In the genomic region with DNA sequence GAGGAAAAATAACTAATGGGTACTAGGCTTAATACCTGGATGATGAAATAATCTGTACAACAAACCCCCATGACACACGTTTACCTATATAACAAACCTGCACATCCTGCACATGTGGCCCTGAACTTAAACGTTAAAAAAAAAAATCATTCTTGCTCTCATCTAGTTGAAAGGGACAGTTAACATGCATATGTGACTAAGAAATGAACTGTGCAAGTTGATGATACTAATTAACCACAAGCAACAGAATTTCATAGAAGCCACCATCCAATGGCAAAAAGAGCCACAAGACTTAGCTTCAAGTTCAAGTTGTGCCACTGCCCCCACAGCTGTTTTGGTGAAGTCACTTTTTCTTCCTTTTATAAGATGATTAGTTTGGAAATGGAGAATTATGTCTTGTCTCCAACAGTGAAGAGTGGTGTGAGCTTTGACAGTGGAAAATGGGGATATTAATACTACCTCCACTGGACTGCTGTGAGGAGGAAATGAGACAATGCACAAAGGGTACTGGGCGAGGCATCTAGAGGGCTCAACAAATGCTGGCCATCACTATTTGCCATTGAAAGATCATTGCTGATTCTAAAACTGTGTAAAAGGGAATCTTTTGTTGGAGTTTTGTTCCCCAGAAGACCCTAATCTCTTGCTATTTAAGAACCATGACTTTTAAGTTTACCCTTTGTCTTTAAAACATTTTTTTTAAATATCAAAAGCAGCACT, we compare ENCODE assay signal across 20 cellular contexts.
DNase-seq lines count a peak whose midpoint lies in the region; ATAC-seq, FAIRE-seq and TF ChIP-seq lines count a peak whose summit lies in the region.
"Had no signal": no experiment of that assay in that cellular context is flagged by ENCODE, and none has a peak within 500 bp of the region (broad histone marks: within the 10 kb centered on the region; RNA-seq: fewer than 3 reads in every experiment).

No MANE protein-coding gene starts in this region.

- no peak for TF ChIP-seq RAD21 in HepG2 (CRISPR knock-in tag; IDR thresholded peaks at IDR 0.05)

- TF ChIP-seq EP300 in HepG2 (IDR thresholded peaks at IDR 0.05; ENCODE audit: low read depth in 2 of 2, low read length in 2 of 2) (no peak), HepG2 (CRISPR knock-in tag; IDR thresholded peaks at IDR 0.05; ENCODE audit: borderline replicate concordance) (no peak)

- H4K20me1 ChIP-seq in HepG2 (ENCODE audit: insufficient read depth, low read length): no peaks in the 10 kb centered on the region

- H3K9me3 Mint-ChIP-seq in activated B cell treated with CpG ODN at 0.5 μM for 24 hours: no peaks in the 10 kb centered on the region
- H3K9me3 Mint-ChIP-seq in activated T-cell treated with anti-CD3 and anti-CD28 coated beads, Interleukin-2, amount 50 U/mL, for 72 hours: no peaks in the 10 kb centered on the region
- H3K9me3 Mint-ChIP-seq: activated naive CD4-positive, alpha-beta T cell treated with anti-CD3 and anti-CD28 coated beads, Interleukin-2, amount 50 U/mL, for 72 hours; nephron had no signal

- 2% methylated on average over 3 of the region's 3 CpGs for WGBS in HepG2 (ENCODE audit: low lambda C conversion rate)

- no peak overlapping the region for H3K27ac ChIP-seq in HepG2 (ENCODE audit: extremely low read length, insufficient read depth, low read length)
- H3K27ac ChIP-seq: KMS-11, PC-9 had no signal

- H3K4me3 ChIP-seq in GM12865 (ENCODE audit: low read depth, low read length) (no peak overlapping the region; the same call in 1 of the 2 replicates), HepG2 (replicated peaks in 1 of 3; ENCODE audit: insufficient read depth in 1 of 3, low read depth in 2 of 3, low read length in 3 of 3) (no peak overlapping the region)
- H3K4me3 ChIP-seq: PC-9 had no signal

- no peak overlapping the region for H3K9ac ChIP-seq in HepG2 (ENCODE audit: insufficient read depth, low read depth, low read length)
- H3K9ac ChIP-seq: KMS-11 had no signal

- H3K4me2 ChIP-seq in HepG2 (ENCODE audit: low read depth, low read length): no peak overlapping the region
- H3K4me2 ChIP-seq: KMS-11, PC-9 had no signal

- H3K4me1 Mint-ChIP-seq in activated B cell treated with CpG ODN at 0.5 μM for 24 hours: peaks cover 77% of the 10 kb centered on the region
- no peaks in the 10 kb centered on the region for H3K4me1 Mint-ChIP-seq in activated T-cell treated with anti-CD3 and anti-CD28 coated beads, Interleukin-2, amount 50 U/mL, for 72 hours (ENCODE audit: low read depth)

- DNase-seq in GM12865 (ENCODE audit: low read depth): peak; percentile 60
- DNase-seq in activated B cell treated with CpG ODN at 0.5 μM for 24 hours: no peak
- DNase-seq in HepG2 (ENCODE audit: low spot score): no peak
- DNase-seq in H54 (ENCODE audit: insufficient read length, low spot score): no peak
- DNase-seq in activated T-cell treated with anti-CD3 and anti-CD28 coated beads, Interleukin-2, amount 50 U/mL, for 72 hours: no peak
- DNase-seq: activated CD8-positive, alpha-beta memory T cell treated with anti-CD3 and anti-CD28 coated beads for 24 hours; hypothalamus; kidney; NCI-H1105 treated with DMSO at 0.1 percent for 48 hours; NCI-H526 treated with DMSO at 0.1 percent for 48 hours; PC-9; posterior cingulate gyrus had no signal

- no peaks in the 10 kb centered on the region for H3K27me3 Mint-ChIP-seq in activated B cell treated with CpG ODN at 0.5 μM for 24 hours
- peaks cover 5% of the 10 kb centered on the region for H3K27me3 Mint-ChIP-seq in activated T-cell treated with anti-CD3 and anti-CD28 coated beads, Interleukin-2, amount 50 U/mL, for 72 hours (ENCODE audit: low read depth)

- no peak for FAIRE-seq in HepG2 (lab: Jason Lieb, UNC)
- FAIRE-seq in H54 (lab: Jason Lieb, UNC): no peak
- FAIRE-seq: colon, endometrium, kidney had no signal

- in situ Hi-C loops in HepG2 (cut with HindIII; ENCODE audit: extremely low pct_ligation_motif_present, low pct_unique_long_range_greater_than_20kb): no loop called here

- no peak overlapping the region for H2AFZ ChIP-seq in HepG2 (ENCODE audit: low read length)
- H2AFZ ChIP-seq: PC-9 had no signal

- CTCF ChIA-PET in activated B cell treated with CpG ODN at 0.5 μM for 24 hours (lab: Charles Lee) (interaction anchor here (1.4 to 2.2 kb wide), 3 partner anchors 17 to 202 kb away, joined by 5 to 9 read pairs (median 5); no protein-coding TSS in a partner anchor), HepG2 (lab: Yijun Ruan, JAX; ENCODE audit: low intra/inter-chr PET ratio, low total read pairs) (no interaction called here)

- POLR2A ChIA-PET in activated B cell treated with CpG ODN at 0.5 μM for 24 hours (lab: Charles Lee) (interaction anchor here (0.7 to 7.6 kb wide), 30 partner anchors 10 to 284 kb away, joined by 3 to 87 read pairs (median 8); partner anchors contain the start of gene EBF1), HepG2 (lab: Yijun Ruan, JAX) (no interaction called here)

- no peaks in the 10 kb centered on the region for H3K79me2 ChIP-seq in HepG2 (ENCODE audit: insufficient read depth, low read length)

- H3K27me3 ChIP-seq in HepG2 (ENCODE audit: control insufficient read depth in 1 of 2, insufficient read depth in 2 of 2, low read length in 2 of 2): no peaks in the 10 kb centered on the region

- ATAC-seq in GM19438 (IDR thresholded peaks at IDR 0.05; ENCODE audit: low read depth, unreplicated experiment) (peak; percentile 29), HG03108 (IDR thresholded peaks at IDR 0.05; ENCODE audit: unreplicated experiment) (peak; percentile 19), activated B cell treated with CpG ODN at 0.5 μM for 24 hours (ENCODE audit: low read depth) (peak; percentile 26), HG03469 (IDR thresholded peaks at IDR 0.05; ENCODE audit: unreplicated experiment) (no peak), HepG2 (no peak)
- no peak for ATAC-seq in activated T-cell treated with anti-CD3 and anti-CD28 coated beads, Interleukin-2, amount 50 U/mL, for 72 hours (replicated peaks in 1 of 2)
- ATAC-seq: activated naive CD4-positive, alpha-beta T cell treated with anti-CD3 and anti-CD28 coated beads, Interleukin-2, amount 50 U/mL, for 72 hours had no signal

- peaks cover 36% of the 10 kb centered on the region for H3K36me3 Mint-ChIP-seq in activated B cell treated with CpG ODN at 0.5 μM for 24 hours (ENCODE audit: low read depth)
- H3K36me3 Mint-ChIP-seq in activated T-cell treated with anti-CD3 and anti-CD28 coated beads, Interleukin-2, amount 50 U/mL, for 72 hours (ENCODE audit: insufficient read depth in 2 of 2): no peaks in the 10 kb centered on the region
- H3K36me3 Mint-ChIP-seq: activated naive CD4-positive, alpha-beta T cell treated with anti-CD3 and anti-CD28 coated beads, Interleukin-2, amount 50 U/mL, for 72 hours had no signal

- peak overlapping the region; percentile 47 for H3K4me3 Mint-ChIP-seq in activated B cell treated with CpG ODN at 0.5 μM for 24 hours
- H3K4me3 Mint-ChIP-seq in activated T-cell treated with anti-CD3 and anti-CD28 coated beads, Interleukin-2, amount 50 U/mL, for 72 hours: no peak overlapping the region
- H3K4me3 Mint-ChIP-seq: nephron had no signal

- H3K36me3 ChIP-seq in HepG2 (replicated peaks in 1 of 2; ENCODE audit: control insufficient read depth in 1 of 2, insufficient read depth in 2 of 2, low read length in 2 of 2): no peaks in the 10 kb centered on the region

- TF ChIP-seq POLR2A in HepG2 (IDR thresholded peaks at IDR 0.05; ENCODE audit: insufficient read depth in 1 of 2, low read depth in 2 of 2, low read length in 2 of 2): no peak
- no peak for TF ChIP-seq POLR2A in H54 (IDR thresholded peaks at IDR 0.05; ENCODE audit: low read depth, low read length)

- H3K4me1 ChIP-seq in HepG2 (ENCODE audit: insufficient read depth, low read length): no peaks in the 10 kb centered on the region

- peak overlapping the region; percentile 93 for H3K27ac Mint-ChIP-seq in activated B cell treated with CpG ODN at 0.5 μM for 24 hours
- H3K27ac Mint-ChIP-seq in activated T-cell treated with anti-CD3 and anti-CD28 coated beads, Interleukin-2, amount 50 U/mL, for 72 hours: no peak overlapping the region
- H3K27ac Mint-ChIP-seq: activated naive CD4-positive, alpha-beta T cell treated with anti-CD3 and anti-CD28 coated beads, Interleukin-2, amount 50 U/mL, for 72 hours; nephron had no signal

- no peaks in the 10 kb centered on the region for H3K9me3 ChIP-seq in HepG2 (ENCODE audit: low read length)

- TF ChIP-seq CTCF in GM12865 (IDR thresholded peaks at IDR 0.05; ENCODE audit: insufficient read depth, low read depth, low read length, missing control alignments) (no peak), activated B cell treated with CpG ODN at 0.5 μM for 24 hours (IDR thresholded peaks at IDR 0.05) (no peak), HepG2 (CRISPR knock-in tag; IDR thresholded peaks at IDR 0.05) (no peak)

- intact Hi-C loops in activated B cell treated with CpG ODN at 0.5 μM for 24 hours (cut with micrococcal nuclease): loop anchor here (1.0 kb wide), 11 partner anchors 12 to 209 kb away; no protein-coding TSS in a partner anchor
- intact Hi-C loops in HepG2 (cut with micrococcal nuclease; ENCODE audit: unreplicated experiment): no loop called here

- no TSS peak for BruUV-seq in HepG2 (replicated peaks; lab: Mats Ljungman, UMichigan)

TF ChIP-seq in HepG2, 621 proteins besides CTCF, POLR2A, EP300 and RAD21:
- TF ChIP-seq TARDBP (CRISPR knock-in tag; IDR thresholded peaks at IDR 0.05) (no peak), RCOR2 (CRISPR knock-in tag; IDR thresholded peaks at IDR 0.05) (no peak)

Comparison
In these comparisons a context has a peak if more than half of its experiments do, and no peak if none do; other contexts are left out.
1. ATAC-seq: peak in GM19438 (single experiment), HG03108 (single experiment) and activated B cell treated with CpG ODN at 0.5 μM for 24 hours (single experiment); none in HG03469 (single experiment), HepG2 (single experiment) and activated T-cell treated with anti-CD3 and anti-CD28 coated beads, Interleukin-2, amount 50 U/mL, for 72 hours (0 of 2).